21 cellular contexts compared by ENCODE assay signal in the genomic region with DNA sequence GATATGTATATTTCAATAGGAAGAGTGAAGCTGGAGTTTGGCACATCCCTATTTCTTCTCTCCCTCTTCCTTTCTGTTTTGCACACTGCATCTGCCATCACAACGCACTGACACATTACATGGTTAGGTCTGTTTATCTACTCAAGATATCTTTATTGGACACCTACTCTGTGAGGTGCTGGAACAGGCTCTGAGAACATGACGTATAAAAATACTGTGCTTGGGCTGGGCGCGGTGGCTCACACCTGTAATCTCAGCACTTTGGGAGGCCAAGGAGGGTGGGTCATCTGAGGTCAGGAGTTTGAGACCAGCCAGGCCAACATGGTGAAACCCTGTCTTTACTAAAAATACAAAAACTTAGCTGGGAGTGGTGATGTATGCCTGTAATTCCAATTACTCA.
"Had no signal": no experiment of that assay in that cellular context is flagged by ENCODE, and none has a peak within 500 bp of the region (broad histone marks: within the 10 kb centered on the region; RNA-seq: fewer than 3 reads in every experiment).

No MANE protein-coding gene starts in this region.

- H3K9ac ChIP-seq: neural progenitor cell had no signal

- H3K4me1 ChIP-seq: colonic mucosa, gastrocnemius medialis, neural progenitor cell, right atrium auricular region had no signal

- H2AFZ ChIP-seq: neural progenitor cell had no signal

- H3K4me3 Mint-ChIP-seq: mesothelial cell of epicardium; natural killer cell treated with Interleukin-12 subunit alpha and Interleukin-12 subunit beta and Interleukin-15 and Interleukin-18, amount 100 ng/mL, for 72 hours; neural progenitor cell had no signal

- H3K4me2 ChIP-seq: neural progenitor cell had no signal

- H3K36me3 ChIP-seq: colonic mucosa, gastrocnemius medialis, heart right ventricle, neural progenitor cell, ovary, right atrium auricular region, sigmoid colon, stomach, thoracic aorta, transverse colon had no signal

- H3K4me3 ChIP-seq: colonic mucosa, gastrocnemius medialis, heart right ventricle, neural progenitor cell, ovary, right atrium auricular region, sigmoid colon, skin epidermis, stomach, thoracic aorta, transverse colon had no signal

- H3K27ac ChIP-seq: colonic mucosa, gastrocnemius medialis, heart right ventricle, neural progenitor cell, ovary, right atrium auricular region, sigmoid colon, stomach, thoracic aorta, transverse colon had no signal

- H3K27me3 Mint-ChIP-seq: natural killer cell treated with Interleukin-12 subunit alpha and Interleukin-12 subunit beta and Interleukin-15 and Interleukin-18, amount 100 ng/mL, for 72 hours had no signal

- H3K36me3 Mint-ChIP-seq: mesothelial cell of epicardium; natural killer cell treated with Interleukin-12 subunit alpha and Interleukin-12 subunit beta and Interleukin-15 and Interleukin-18, amount 100 ng/mL, for 72 hours; neural progenitor cell had no signal

- H3K4me1 Mint-ChIP-seq: neural progenitor cell had no signal

- DNase-seq: colonic mucosa; dermis blood vessel endothelial cell; erythroblast; gastrocnemius medialis; heart right ventricle; hypothalamus; nucleus accumbens; ovary; sigmoid colon; stimulated activated CD4-positive, alpha-beta T cell treated with anti-CD3 and anti-CD28 coated beads, Interleukin-12 subunit alpha, Interleukin-12 subunit beta, amount 100 ng/mL, for 4 hours; stimulated activated naive CD4-positive, alpha-beta T cell; stomach; substantia nigra; transverse colon had no signal

- H3K27me3 ChIP-seq: colonic mucosa, gastrocnemius medialis, heart right ventricle, neural progenitor cell, ovary, right atrium auricular region, sigmoid colon, stomach, transverse colon had no signal

- ATAC-seq: gastrocnemius medialis; heart right ventricle; left lobe of liver; natural killer cell treated with Interleukin-12 subunit alpha and Interleukin-12 subunit beta and Interleukin-15 and Interleukin-18, amount 100 ng/mL, for 72 hours had no signal

- H3K9me3 ChIP-seq: colonic mucosa, gastrocnemius medialis, heart right ventricle, ovary, right atrium auricular region, sigmoid colon, stomach, thoracic aorta, transverse colon had no signal

- H3K27ac Mint-ChIP-seq: mesothelial cell of epicardium; natural killer cell treated with Interleukin-12 subunit alpha and Interleukin-12 subunit beta and Interleukin-15 and Interleukin-18, amount 100 ng/mL, for 72 hours; neural progenitor cell had no signal
